1 cellular context compared by ENCODE assay signal in the genomic region with DNA sequence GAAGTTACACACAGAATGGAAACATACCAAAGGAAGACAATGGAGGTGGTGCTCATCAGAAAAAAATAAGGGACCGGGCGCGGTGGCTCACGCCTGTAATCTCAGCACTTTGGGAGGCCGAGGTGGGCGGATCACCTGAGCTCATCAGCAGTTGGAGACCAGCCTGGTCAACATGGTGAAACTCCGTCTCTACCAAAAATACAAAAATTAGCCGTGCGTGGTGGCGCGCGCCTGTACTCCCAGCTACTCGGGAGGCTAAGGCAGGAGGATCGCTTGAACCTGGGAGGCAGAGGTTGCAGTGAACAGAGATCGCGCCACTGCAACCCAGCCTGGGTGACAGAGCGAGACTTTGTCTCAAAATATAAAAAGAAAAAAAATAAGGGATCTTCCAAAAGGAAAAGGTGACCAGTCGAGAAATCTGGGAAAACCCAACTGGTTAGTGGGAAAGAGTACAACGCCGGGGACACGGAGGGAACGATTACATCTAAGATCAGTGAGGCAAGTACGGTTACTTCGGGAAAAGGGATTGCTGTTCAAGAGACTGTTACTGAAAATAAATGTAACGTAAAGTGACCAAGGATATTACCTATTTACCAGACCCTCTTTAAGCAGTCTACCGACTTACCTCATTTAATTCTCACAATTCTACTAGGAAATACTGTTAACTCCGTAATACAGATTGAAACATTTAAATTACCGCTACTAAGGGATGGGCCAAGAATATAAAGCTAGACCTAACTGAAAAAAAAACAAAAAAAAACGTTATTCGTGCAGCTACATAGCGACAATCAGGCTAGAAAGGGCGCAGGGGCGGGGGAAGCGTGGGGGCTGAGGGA.
TF ChIP-seq lines count a peak whose summit lies in the region.

No MANE protein-coding gene starts in this region.

TF ChIP-seq in GM12878, 131 proteins besides CTCF, POLR2A, EP300 and RAD21:
- TF ChIP-seq, protein P1, sequence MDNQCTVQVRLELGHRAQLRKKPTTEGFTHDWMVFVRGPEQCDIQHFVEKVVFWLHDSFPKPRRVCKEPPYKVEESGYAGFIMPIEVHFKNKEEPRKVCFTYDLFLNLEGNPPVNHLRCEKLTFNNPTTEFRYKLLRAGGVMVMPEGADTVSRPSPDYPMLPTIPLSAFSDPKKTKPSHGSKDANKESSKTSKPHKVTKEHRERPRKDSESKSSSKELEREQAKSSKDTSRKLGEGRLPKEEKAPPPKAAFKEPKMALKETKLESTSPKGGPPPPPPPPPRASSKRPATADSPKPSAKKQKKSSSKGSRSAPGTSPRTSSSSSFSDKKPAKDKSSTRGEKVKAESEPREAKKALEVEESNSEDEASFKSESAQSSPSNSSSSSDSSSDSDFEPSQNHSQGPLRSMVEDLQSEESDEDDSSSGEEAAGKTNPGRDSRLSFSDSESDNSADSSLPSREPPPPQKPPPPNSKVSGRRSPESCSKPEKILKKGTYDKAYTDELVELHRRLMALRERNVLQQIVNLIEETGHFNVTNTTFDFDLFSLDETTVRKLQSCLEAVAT (IDR thresholded peaks at IDR 0.05), result peak; percentile 88
- no peak for TF ChIP-seq POU2F2 (IDR thresholded peaks at IDR 0.05; ENCODE audit: borderline replicate concordance, low read depth, low read length)
- TF ChIP-seq, protein P2, sequence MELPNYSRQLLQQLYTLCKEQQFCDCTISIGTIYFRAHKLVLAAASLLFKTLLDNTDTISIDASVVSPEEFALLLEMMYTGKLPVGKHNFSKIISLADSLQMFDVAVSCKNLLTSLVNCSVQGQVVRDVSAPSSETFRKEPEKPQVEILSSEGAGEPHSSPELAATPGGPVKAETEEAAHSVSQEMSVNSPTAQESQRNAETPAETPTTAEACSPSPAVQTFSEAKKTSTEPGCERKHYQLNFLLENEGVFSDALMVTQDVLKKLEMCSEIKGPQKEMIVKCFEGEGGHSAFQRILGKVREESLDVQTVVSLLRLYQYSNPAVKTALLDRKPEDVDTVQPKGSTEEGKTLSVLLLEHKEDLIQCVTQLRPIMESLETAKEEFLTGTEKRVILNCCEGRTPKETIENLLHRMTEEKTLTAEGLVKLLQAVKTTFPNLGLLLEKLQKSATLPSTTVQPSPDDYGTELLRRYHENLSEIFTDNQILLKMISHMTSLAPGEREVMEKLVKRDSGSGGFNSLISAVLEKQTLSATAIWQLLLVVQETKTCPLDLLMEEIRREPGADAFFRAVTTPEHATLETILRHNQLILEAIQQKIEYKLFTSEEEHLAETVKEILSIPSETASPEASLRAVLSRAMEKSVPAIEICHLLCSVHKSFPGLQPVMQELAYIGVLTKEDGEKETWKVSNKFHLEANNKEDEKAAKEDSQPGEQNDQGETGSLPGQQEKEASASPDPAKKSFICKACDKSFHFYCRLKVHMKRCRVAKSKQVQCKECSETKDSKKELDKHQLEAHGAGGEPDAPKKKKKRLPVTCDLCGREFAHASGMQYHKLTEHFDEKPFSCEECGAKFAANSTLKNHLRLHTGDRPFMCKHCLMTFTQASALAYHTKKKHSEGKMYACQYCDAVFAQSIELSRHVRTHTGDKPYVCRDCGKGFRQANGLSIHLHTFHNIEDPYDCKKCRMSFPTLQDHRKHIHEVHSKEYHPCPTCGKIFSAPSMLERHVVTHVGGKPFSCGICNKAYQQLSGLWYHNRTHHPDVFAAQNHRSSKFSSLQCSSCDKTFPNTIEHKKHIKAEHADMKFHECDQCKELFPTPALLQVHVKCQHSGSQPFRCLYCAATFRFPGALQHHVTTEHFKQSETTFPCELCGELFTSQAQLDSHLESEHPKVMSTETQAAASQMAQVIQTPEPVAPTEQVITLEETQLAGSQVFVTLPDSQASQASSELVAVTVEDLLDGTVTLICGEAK (IDR thresholded peaks at IDR 0.05; ENCODE audit: borderline replicate concordance), result 0 out of 2 replicates have a peak, but pooled peaks have one; percentile 24
- peak in 1 of 2 experiments; percentile 16; a peak in 1 of 4 replicates for TF ChIP-seq IKZF2 (IDR thresholded peaks at IDR 0.05)
- TF ChIP-seq ATF2 (IDR thresholded peaks at IDR 0.05; ENCODE audit: low read length), result no peak
- TF ChIP-seq ZNF384 (IDR thresholded peaks at IDR 0.05; ENCODE audit: borderline replicate concordance, low read depth, low read length), result no peak
- TF ChIP-seq FOXM1 (IDR thresholded peaks at IDR 0.05; ENCODE audit: low read depth, low read length), result no peak
- TF ChIP-seq, protein P3, sequence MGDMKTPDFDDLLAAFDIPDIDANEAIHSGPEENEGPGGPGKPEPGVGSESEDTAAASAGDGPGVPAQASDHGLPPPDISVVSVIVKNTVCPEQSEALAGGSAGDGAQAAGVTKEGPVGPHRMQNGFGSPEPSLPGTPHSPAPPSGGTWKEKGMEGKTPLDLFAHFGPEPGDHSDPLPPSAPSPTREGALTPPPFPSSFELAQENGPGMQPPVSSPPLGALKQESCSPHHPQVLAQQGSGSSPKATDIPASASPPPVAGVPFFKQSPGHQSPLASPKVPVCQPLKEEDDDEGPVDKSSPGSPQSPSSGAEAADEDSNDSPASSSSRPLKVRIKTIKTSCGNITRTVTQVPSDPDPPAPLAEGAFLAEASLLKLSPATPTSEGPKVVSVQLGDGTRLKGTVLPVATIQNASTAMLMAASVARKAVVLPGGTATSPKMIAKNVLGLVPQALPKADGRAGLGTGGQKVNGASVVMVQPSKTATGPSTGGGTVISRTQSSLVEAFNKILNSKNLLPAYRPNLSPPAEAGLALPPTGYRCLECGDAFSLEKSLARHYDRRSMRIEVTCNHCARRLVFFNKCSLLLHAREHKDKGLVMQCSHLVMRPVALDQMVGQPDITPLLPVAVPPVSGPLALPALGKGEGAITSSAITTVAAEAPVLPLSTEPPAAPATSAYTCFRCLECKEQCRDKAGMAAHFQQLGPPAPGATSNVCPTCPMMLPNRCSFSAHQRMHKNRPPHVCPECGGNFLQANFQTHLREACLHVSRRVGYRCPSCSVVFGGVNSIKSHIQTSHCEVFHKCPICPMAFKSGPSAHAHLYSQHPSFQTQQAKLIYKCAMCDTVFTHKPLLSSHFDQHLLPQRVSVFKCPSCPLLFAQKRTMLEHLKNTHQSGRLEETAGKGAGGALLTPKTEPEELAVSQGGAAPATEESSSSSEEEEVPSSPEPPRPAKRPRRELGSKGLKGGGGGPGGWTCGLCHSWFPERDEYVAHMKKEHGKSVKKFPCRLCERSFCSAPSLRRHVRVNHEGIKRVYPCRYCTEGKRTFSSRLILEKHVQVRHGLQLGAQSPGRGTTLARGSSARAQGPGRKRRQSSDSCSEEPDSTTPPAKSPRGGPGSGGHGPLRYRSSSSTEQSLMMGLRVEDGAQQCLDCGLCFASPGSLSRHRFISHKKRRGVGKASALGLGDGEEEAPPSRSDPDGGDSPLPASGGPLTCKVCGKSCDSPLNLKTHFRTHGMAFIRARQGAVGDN (IDR thresholded peaks at IDR 0.05), result no peak
TF ChIP-seq in GM12878: peak in this region for 3.
